9 cellular contexts compared by ENCODE assay signal in genomic region chr13:52600666-52601065, GRCh38. TPM values are rescaled to one million over a fixed set of nuclear protein-coding genes. Genes with fewer than 3 reads are reported as not detected.
DNase-seq lines count a peak whose midpoint lies in the region; ATAC-seq, FAIRE-seq and TF ChIP-seq lines count a peak whose summit lies in the region.
"Had no signal": no experiment of that assay in that cellular context is flagged by ENCODE, and none has a peak within 500 bp of the region (broad histone marks: within the 10 kb centered on the region; RNA-seq: fewer than 3 reads in every experiment).

No MANE protein-coding gene starts in this region.

- no peak for TF ChIP-seq POLR2A in transverse colon (IDR thresholded peaks at IDR 0.05)
- no peak for TF ChIP-seq POLR2A in GM12891 (IDR thresholded peaks at IDR 0.05; ENCODE audit: low read depth, low read length)

- WGBS in transverse colon (ENCODE audit: low coverage in 1 of 2), 2 donors = 39 to 50% methylated on average over 3 of the region's 3 CpGs

- H3K4me3 ChIP-seq in astrocyte of the cerebellum (ENCODE audit: low read depth, low read length) (peak overlapping the region; percentile 46), lower lobe of right lung (peak overlapping the region; percentile 69), transverse colon (peak overlapping the region; percentile 30 to 75 (median 46))

- H3K4me1 ChIP-seq in lower lobe of right lung (peaks cover 13% of the 10 kb centered on the region), transverse colon (peaks cover 0 to 10% (median 10%) of the 10 kb centered on the region in 4 donors)

- H3K36me3 Mint-ChIP-seq in activated naive CD4-positive, alpha-beta T cell treated with anti-CD3 and anti-CD28 coated beads, Interleukin-2, amount 10 ng/mL, durations not matched to agents 7 days and 5 days = no peaks in the 10 kb centered on the region

- DNase-seq in activated naive CD4-positive, alpha-beta T cell treated with anti-CD3 and anti-CD28 coated beads, Interleukin-2, amount 10 ng/mL, durations not matched to agents 7 days and 5 days = no peak
- DNase-seq in activated naive CD4-positive, alpha-beta T cell treated with Interleukin-2 at 50 U/mL for 16 hours = no peak
- DNase-seq in astrocyte of the cerebellum (ENCODE audit: low read depth) (no peak), lower lobe of right lung (no peak), transverse colon (no peak), GM12891 (ENCODE audit: insufficient read length, low spot score) (no peak), KG1 (lab: John Stamatoyannopoulos, UW) (no peak)

- H3K36me3 ChIP-seq in lower lobe of right lung = no peaks in the 10 kb centered on the region
- no peaks in the 10 kb centered on the region for H3K36me3 ChIP-seq in transverse colon
- H3K36me3 ChIP-seq: neutrophil had no signal

- no peaks in the 10 kb centered on the region for H3K9me3 Mint-ChIP-seq in activated naive CD4-positive, alpha-beta T cell treated with anti-CD3 and anti-CD28 coated beads, Interleukin-2, amount 10 ng/mL, durations not matched to agents 7 days and 5 days

- no peak for TF ChIP-seq CTCF in astrocyte of the cerebellum (IDR thresholded peaks at IDR 0.05; ENCODE audit: low read depth, low read length, missing control alignments)
- no peak for TF ChIP-seq CTCF in lower lobe of right lung (IDR thresholded peaks at IDR 0.05)
- TF ChIP-seq CTCF in transverse colon (IDR thresholded peaks at IDR 0.05) = no peak

- H3K27ac Mint-ChIP-seq in activated naive CD4-positive, alpha-beta T cell treated with anti-CD3 and anti-CD28 coated beads, Interleukin-2, amount 10 ng/mL, durations not matched to agents 7 days and 5 days = no peak overlapping the region

- in situ Hi-C loops in astrocyte of the cerebellum (cut with HindIII; ENCODE audit: low sequenced_read_pairs) = no loop called here
- in situ Hi-C loops in transverse colon (cut with MboI; ENCODE audit: low pct_ligation_motif_present in 1 of 4, low pct_unique_long_range_greater_than_20kb in 1 of 4, low sequenced_read_pairs in 3 of 4) = no loop called here

- H3K4me1 Mint-ChIP-seq in activated naive CD4-positive, alpha-beta T cell treated with anti-CD3 and anti-CD28 coated beads, Interleukin-2, amount 10 ng/mL, durations not matched to agents 7 days and 5 days = peaks cover 17% of the 10 kb centered on the region

- H3K27ac ChIP-seq in lower lobe of right lung = peak overlapping the region; percentile 81
- H3K27ac ChIP-seq in transverse colon = peak overlapping the region; percentile 62 to 84 (median 80)
- H3K27ac ChIP-seq: neutrophil had no signal

- intact Hi-C loops in lower lobe of right lung (cut with DNase I) (no loop called here), transverse colon (cut with DNase I; ENCODE audit: low total_unique reads) (no loop called here)

- TF ChIP-seq EP300 in transverse colon (IDR thresholded peaks at IDR 0.05; ENCODE audit: low read depth) = no peak

- no peak for FAIRE-seq in GM12891 (lab: Jason Lieb, UNC)

- peak overlapping the region; percentile 51 for H3K4me3 Mint-ChIP-seq in activated naive CD4-positive, alpha-beta T cell treated with anti-CD3 and anti-CD28 coated beads, Interleukin-2, amount 10 ng/mL, durations not matched to agents 7 days and 5 days

- CTCF ChIA-PET in activated naive CD4-positive, alpha-beta T cell treated with anti-CD3 and anti-CD28 coated beads, Interleukin-2, amount 10 ng/mL, durations not matched to agents 7 days and 5 days (lab: Charles Lee) = no interaction called here

- no peaks in the 10 kb centered on the region for H3K27me3 ChIP-seq in lower lobe of right lung (ENCODE audit: low read depth)
- H3K27me3 ChIP-seq in transverse colon = no peaks in the 10 kb centered on the region

- H3K9me3 ChIP-seq in lower lobe of right lung = no peaks in the 10 kb centered on the region
- H3K9me3 ChIP-seq in transverse colon = no peaks in the 10 kb centered on the region
- H3K9me3 ChIP-seq: neutrophil had no signal

- H3K27me3 Mint-ChIP-seq in activated naive CD4-positive, alpha-beta T cell treated with anti-CD3 and anti-CD28 coated beads, Interleukin-2, amount 10 ng/mL, durations not matched to agents 7 days and 5 days = peaks cover 35% of the 10 kb centered on the region

- ATAC-seq in lower lobe of right lung = no peak
- no peak for ATAC-seq in GM18867 (IDR thresholded peaks at IDR 0.05; ENCODE audit: unreplicated experiment)

TF ChIP-seq in GM12891, 5 proteins besides CTCF, POLR2A, EP300 and RAD21:
- TF ChIP-seq TAF1 (IDR thresholded peaks at IDR 0.05; ENCODE audit: low read depth, low read length) = no peak
- TF ChIP-seq POU2F2 (IDR thresholded peaks at IDR 0.05; ENCODE audit: low read depth, low read length) = no peak
- TF ChIP-seq SPI1 (IDR thresholded peaks at IDR 0.05; ENCODE audit: low read depth, low read length) = no peak
- TF ChIP-seq POLR2AphosphoS5 (IDR thresholded peaks at IDR 0.05; ENCODE audit: low read depth, low read length) = no peak
- TF ChIP-seq PAX5 (IDR thresholded peaks at IDR 0.05; ENCODE audit: insufficient read depth, low read length, severe bottlenecking) = no peak

RNA-seq across cellular contexts. Expression of gene HNRNPA1L2, which starts 41.6 kb away (rescaled TPM):
- 5.7 TPM for total RNA-seq in lower lobe of right lung
- total RNA-seq in transverse colon = 1 to 10 TPM in 2 of 4 donors, not detected in 2; 1.5 to 3.3 TPM
- 12.0 TPM for polyA plus RNA-seq in GM12891 (2012; ENCODE audit: low read depth, missing spikeins)

RNA-seq across cellular contexts. Expression of gene SUGT1, which starts 52.0 kb away (rescaled TPM):
- total RNA-seq in lower lobe of right lung = 42.3 TPM
- 10 to 100 TPM; 18.7 to 38.9 (median 25.3) TPM for total RNA-seq in transverse colon
- polyA plus RNA-seq in GM12891 (2012; ENCODE audit: low read depth, missing spikeins) = 54.3 TPM
